ENCODE assay signal across 8 cellular contexts in the genomic region with DNA sequence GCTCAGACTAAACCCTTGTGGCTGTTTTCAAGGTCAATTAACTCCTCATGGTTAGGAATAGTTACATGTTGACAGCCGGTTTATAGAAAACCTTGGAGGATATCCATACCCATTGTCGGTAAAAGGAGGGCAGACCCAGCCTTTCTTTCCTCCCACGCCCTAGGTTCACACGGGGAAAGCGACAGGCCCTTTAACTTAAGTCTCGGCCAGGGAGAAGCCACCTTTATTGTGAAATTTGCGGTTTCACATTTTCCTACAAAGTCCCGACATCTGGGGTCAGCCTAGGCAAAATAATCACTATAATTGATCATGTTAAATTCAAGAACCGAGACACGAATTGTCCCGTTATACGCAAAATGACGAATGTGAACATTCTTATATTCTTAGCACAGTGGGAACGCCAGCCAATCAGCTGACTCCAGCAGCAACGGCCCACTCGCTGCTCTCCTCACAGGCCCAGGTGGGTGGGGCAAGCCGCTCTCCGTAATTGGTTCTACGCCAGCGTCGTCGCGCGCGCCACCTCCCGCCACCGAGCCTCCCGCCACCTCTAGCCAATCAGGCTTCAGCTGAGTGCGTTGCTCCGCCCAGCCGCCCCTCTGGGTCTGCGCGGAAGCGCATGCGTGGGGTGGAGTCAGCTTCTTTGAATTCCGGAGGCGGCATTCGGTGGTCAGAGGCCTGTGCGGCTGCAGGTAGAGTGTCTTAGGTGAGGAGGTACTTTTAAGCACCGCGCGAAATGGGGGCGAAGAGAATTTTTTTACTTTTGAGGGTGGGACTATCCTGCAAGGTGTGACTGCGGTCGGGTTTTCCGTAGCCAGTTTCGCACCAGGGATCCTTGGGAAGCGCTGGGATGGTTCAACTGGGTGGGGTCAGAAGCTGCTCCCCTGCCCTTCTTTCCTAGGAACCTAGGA.
A peak's percentile ranks its signal among the peaks of the same experiment; 100 is the strongest.
DNase-seq lines count a peak whose midpoint lies in the region; ATAC-seq and TF ChIP-seq lines count a peak whose summit lies in the region.

A gene with protein sequence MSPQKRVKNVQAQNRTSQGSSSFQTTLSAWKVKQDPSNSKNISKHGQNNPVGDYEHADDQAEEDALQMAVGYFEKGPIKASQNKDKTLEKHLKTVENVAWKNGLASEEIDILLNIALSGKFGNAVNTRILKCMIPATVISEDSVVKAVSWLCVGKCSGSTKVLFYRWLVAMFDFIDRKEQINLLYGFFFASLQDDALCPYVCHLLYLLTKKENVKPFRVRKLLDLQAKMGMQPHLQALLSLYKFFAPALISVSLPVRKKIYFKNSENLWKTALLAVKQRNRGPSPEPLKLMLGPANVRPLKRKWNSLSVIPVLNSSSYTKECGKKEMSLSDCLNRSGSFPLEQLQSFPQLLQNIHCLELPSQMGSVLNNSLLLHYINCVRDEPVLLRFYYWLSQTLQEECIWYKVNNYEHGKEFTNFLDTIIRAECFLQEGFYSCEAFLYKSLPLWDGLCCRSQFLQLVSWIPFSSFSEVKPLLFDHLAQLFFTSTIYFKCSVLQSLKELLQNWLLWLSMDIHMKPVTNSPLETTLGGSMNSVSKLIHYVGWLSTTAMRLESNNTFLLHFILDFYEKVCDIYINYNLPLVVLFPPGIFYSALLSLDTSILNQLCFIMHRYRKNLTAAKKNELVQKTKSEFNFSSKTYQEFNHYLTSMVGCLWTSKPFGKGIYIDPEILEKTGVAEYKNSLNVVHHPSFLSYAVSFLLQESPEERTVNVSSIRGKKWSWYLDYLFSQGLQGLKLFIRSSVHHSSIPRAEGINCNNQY (plus strand): TSS at position 659 of the 908 bp plus-strand sequence. CDS start 2,867 bp downstream, outside the sequence.

- DNase-seq in GM10266 (ENCODE audit: extremely low spot score), result peak; percentile 87
- DNase-seq in NCI-H1092 treated with DMSO at 0.1 percent for 48 hours (lab: John Stamatoyannopoulos, UW), result peak; percentile 96
- DNase-seq in globus pallidus (ENCODE audit: low spot score), result peak; percentile 89
- DNase-seq in non-pigmented ciliary epithelial cell (ENCODE audit: low read depth), result peak; percentile 66
- DNase-seq in superior temporal gyrus (ENCODE audit: extremely low spot score), result peak; percentile 85

- H3K9me3 Mint-ChIP-seq in activated naive CD4-positive, alpha-beta T cell treated with anti-CD3 and anti-CD28 coated beads, Interleukin-2, amount 50 U/mL, for 24 hours, result no peaks in the 10 kb centered on the region

- H3K27ac Mint-ChIP-seq in activated naive CD4-positive, alpha-beta T cell treated with anti-CD3 and anti-CD28 coated beads, Interleukin-2, amount 50 U/mL, for 24 hours, result peak within 1 kb of the TSS; percentile 90

- H3K4me1 Mint-ChIP-seq in activated naive CD4-positive, alpha-beta T cell treated with anti-CD3 and anti-CD28 coated beads, Interleukin-2, amount 50 U/mL, for 24 hours, result peaks cover 21% of the 10 kb centered on the region

- ATAC-seq in HG02623 (IDR thresholded peaks at IDR 0.05; ENCODE audit: unreplicated experiment), result peak; percentile 98
- ATAC-seq in SK-N-SH treated with all-trans-retinoic acid at 6 μM for 48 hours, result peak; percentile 98

- H3K4me3 Mint-ChIP-seq in activated naive CD4-positive, alpha-beta T cell treated with anti-CD3 and anti-CD28 coated beads, Interleukin-2, amount 50 U/mL, for 24 hours, result peak within 1 kb of the TSS; percentile 88

- no peaks in the 10 kb centered on the region for H3K27me3 Mint-ChIP-seq in activated naive CD4-positive, alpha-beta T cell treated with anti-CD3 and anti-CD28 coated beads, Interleukin-2, amount 50 U/mL, for 24 hours

- no peaks in the 10 kb centered on the region for H3K36me3 Mint-ChIP-seq in activated naive CD4-positive, alpha-beta T cell treated with anti-CD3 and anti-CD28 coated beads, Interleukin-2, amount 50 U/mL, for 24 hours

- no peak for TF ChIP-seq CTCF in GM10266 (IDR thresholded peaks at IDR 0.05; ENCODE audit: control insufficient read depth, insufficient read depth, low read depth, missing control alignments)

TF ChIP-seq in SK-N-SH treated with all-trans-retinoic acid at 6 μM for 48 hours, 23 proteins besides CTCF, POLR2A, EP300 and RAD21:
- TF ChIP-seq TOX (CRISPR knock-in tag; IDR thresholded peaks at IDR 0.05; ENCODE audit: borderline replicate concordance) (no peak), ARNTL (CRISPR knock-in tag; IDR thresholded peaks at IDR 0.05; ENCODE audit: borderline replicate concordance, low read depth) (no peak), TCF4 (CRISPR knock-in tag; IDR thresholded peaks at IDR 0.05; ENCODE audit: borderline replicate concordance) (no peak), ZC3H10 (CRISPR knock-in tag; IDR thresholded peaks at IDR 0.05) (no peak)
- TF ChIP-seq, protein P1, sequence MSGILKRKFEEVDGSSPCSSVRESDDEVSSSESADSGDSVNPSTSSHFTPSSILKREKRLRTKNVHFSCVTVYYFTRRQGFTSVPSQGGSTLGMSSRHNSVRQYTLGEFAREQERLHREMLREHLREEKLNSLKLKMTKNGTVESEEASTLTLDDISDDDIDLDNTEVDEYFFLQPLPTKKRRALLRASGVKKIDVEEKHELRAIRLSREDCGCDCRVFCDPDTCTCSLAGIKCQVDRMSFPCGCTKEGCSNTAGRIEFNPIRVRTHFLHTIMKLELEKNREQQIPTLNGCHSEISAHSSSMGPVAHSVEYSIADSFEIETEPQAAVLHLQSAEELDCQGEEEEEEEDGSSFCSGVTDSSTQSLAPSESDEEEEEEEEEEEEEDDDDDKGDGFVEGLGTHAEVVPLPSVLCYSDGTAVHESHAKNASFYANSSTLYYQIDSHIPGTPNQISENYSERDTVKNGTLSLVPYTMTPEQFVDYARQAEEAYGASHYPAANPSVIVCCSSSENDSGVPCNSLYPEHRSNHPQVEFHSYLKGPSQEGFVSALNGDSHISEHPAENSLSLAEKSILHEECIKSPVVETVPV (CRISPR knock-in tag; IDR thresholded peaks at IDR 0.05), result no peak
- TF ChIP-seq, protein P2, sequence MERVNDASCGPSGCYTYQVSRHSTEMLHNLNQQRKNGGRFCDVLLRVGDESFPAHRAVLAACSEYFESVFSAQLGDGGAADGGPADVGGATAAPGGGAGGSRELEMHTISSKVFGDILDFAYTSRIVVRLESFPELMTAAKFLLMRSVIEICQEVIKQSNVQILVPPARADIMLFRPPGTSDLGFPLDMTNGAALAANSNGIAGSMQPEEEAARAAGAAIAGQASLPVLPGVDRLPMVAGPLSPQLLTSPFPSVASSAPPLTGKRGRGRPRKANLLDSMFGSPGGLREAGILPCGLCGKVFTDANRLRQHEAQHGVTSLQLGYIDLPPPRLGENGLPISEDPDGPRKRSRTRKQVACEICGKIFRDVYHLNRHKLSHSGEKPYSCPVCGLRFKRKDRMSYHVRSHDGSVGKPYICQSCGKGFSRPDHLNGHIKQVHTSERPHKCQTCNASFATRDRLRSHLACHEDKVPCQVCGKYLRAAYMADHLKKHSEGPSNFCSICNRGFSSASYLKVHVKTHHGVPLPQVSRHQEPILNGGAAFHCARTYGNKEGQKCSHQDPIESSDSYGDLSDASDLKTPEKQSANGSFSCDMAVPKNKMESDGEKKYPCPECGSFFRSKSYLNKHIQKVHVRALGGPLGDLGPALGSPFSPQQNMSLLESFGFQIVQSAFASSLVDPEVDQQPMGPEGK (CRISPR knock-in tag; IDR thresholded peaks at IDR 0.05; ENCODE audit: borderline replicate concordance), result no peak

Comparison
In these comparisons a context has a peak if more than half of its experiments do, and no peak if none do; other contexts are left out.
1. Peak in every context shown above with its lines: DNase-seq and ATAC-seq.